Comparison of ENCODE assay signal across 37 cellular contexts in genomic region chr9:122561446-122561845, GRCh38. TPM values are rescaled to one million over a fixed set of nuclear protein-coding genes. Genes with fewer than 3 reads are reported as not detected.
"Had no signal": no experiment of that assay in that cellular context is flagged by ENCODE, and none has a peak within 500 bp of the region (broad histone marks: within the 10 kb centered on the region; RNA-seq: fewer than 3 reads in every experiment).

No MANE protein-coding gene starts in this region.

- H3K36me3 ChIP-seq: ascending aorta, cardiac muscle cell, colonic mucosa had no signal

- H3K4me1 Mint-ChIP-seq: activated CD4-positive, alpha-beta memory T cell treated with anti-CD3 and anti-CD28 coated beads, Interleukin-2, amount 10 ng/mL, durations not matched to agents 7 days and 5 days; activated CD4-positive, alpha-beta T cell treated with anti-CD3 and anti-CD28 coated beads for 36 hours; activated naive CD4-positive, alpha-beta T cell treated with anti-CD3 and anti-CD28 coated beads, Interleukin-2, amount 10 ng/mL, durations not matched to agents 7 days and 5 days; activated naive CD4-positive, alpha-beta T cell treated with anti-CD3 and anti-CD28 coated beads, Interleukin-2, amount 50 U/mL, for 24 hours; brain; central memory CD8-positive, alpha-beta T cell; WTC11 had no signal

- H3K27me3 Mint-ChIP-seq: activated naive CD4-positive, alpha-beta T cell treated with anti-CD3 and anti-CD28 coated beads, Interleukin-2, amount 10 ng/mL, durations not matched to agents 7 days and 5 days had no signal

- H3K27me3 ChIP-seq: ascending aorta, cardiac muscle cell, colonic mucosa had no signal

- H3K9me3 ChIP-seq: ascending aorta, colonic mucosa had no signal

- DNase-seq: activated CD4-positive, alpha-beta memory T cell treated with anti-CD3 and anti-CD28 coated beads, Interleukin-2, amount 10 ng/mL, durations not matched to agents 7 days and 5 days; activated CD4-positive, alpha-beta T cell treated with anti-CD3 and anti-CD28 coated beads for 1 hour; activated CD4-positive, alpha-beta T cell treated with anti-CD3 and anti-CD28 coated beads for 36 hours; activated CD4-positive, alpha-beta T cell treated with anti-CD3 and anti-CD28 coated beads for 48 hours; activated CD4-positive, alpha-beta T cell treated with anti-CD3 and anti-CD28 coated beads, Interleukin-2, amount 10 ng/mL, durations not matched to agents 7 days and 5 days; activated CD4-positive, alpha-beta T cell treated with anti-CD3 and anti-CD28 coated beads, Interleukin-2, amount 50 U/mL, for 48 hours; activated CD4-positive, CD25-positive, alpha-beta regulatory T cell; activated CD8-positive, alpha-beta memory T cell treated with anti-CD3 and anti-CD28 coated beads for 24 hours; activated effector memory CD4-positive, alpha-beta T cell treated with Interleukin-2 at 50 U/mL for 16 hours; activated gamma-delta T cell; activated naive CD4-positive, alpha-beta T cell treated with anti-CD3 and anti-CD28 coated beads, Interleukin-2, amount 10 ng/mL, durations not matched to agents 7 days and 5 days; activated naive CD4-positive, alpha-beta T cell treated with Interleukin-2 at 50 U/mL for 16 hours; activated T-cell treated with anti-CD3 and anti-CD28 coated beads, Interleukin-2, amount 50 U/mL, for 24 hours; activated T-cell treated with anti-CD3 and anti-CD28 coated beads, Interleukin-2, amount 50 U/mL, for 48 hours; amygdala; anterior cingulate cortex; caudate nucleus; cerebellar nuclear complex; colonic mucosa; T-helper 9 cell had no signal

- H3K27ac ChIP-seq: ascending aorta, cardiac muscle cell, colonic mucosa, VCaP had no signal

- H3K9me3 Mint-ChIP-seq: activated naive CD4-positive, alpha-beta T cell treated with anti-CD3 and anti-CD28 coated beads, Interleukin-2, amount 10 ng/mL, durations not matched to agents 7 days and 5 days; activated naive CD4-positive, alpha-beta T cell treated with anti-CD3 and anti-CD28 coated beads, Interleukin-2, amount 50 U/mL, for 24 hours; central memory CD8-positive, alpha-beta T cell had no signal

- ATAC-seq: activated CD4-positive, alpha-beta T cell treated with anti-CD3 and anti-CD28 coated beads for 36 hours; activated CD4-positive, CD25-positive, alpha-beta regulatory T cell treated with anti-CD3 and anti-CD28 coated beads, Interleukin-2, amount 50 U/mL, for 24 hours had no signal

- H3K4me3 Mint-ChIP-seq: activated CD4-positive, alpha-beta memory T cell treated with anti-CD3 and anti-CD28 coated beads, Interleukin-2, amount 10 ng/mL, durations not matched to agents 7 days and 5 days; activated CD4-positive, alpha-beta T cell treated with anti-CD3 and anti-CD28 coated beads for 36 hours; activated CD4-positive, alpha-beta T cell treated with anti-CD3 and anti-CD28 coated beads, Interleukin-2, amount 10 ng/mL, durations not matched to agents 7 days and 5 days; activated CD8-positive, alpha-beta memory T cell treated with anti-CD3 and anti-CD28 coated beads, Interleukin-2, amount 10 ng/mL, durations not matched to agents 7 days and 5 days; activated naive CD4-positive, alpha-beta T cell treated with anti-CD3 and anti-CD28 coated beads, Interleukin-2, amount 10 ng/mL, durations not matched to agents 7 days and 5 days; activated naive CD4-positive, alpha-beta T cell treated with anti-CD3 and anti-CD28 coated beads, Interleukin-2, amount 50 U/mL, for 24 hours; activated naive CD8-positive, alpha-beta T cell; activated naive CD8-positive, alpha-beta T cell treated with anti-CD3 and anti-CD28 coated beads, Interleukin-2, amount 10 ng/mL, durations not matched to agents 7 days and 5 days; activated naive CD8-positive, alpha-beta T cell treated with anti-CD3 and anti-CD28 coated beads, Interleukin-2, amount 50 U/mL, for 24 hours; activated T-cell treated with anti-CD3 and anti-CD28 coated beads, Interleukin-2, amount 50 U/mL, for 24 hours; brain; central memory CD8-positive, alpha-beta T cell; T-helper 1 cell treated with Interleukin-12 subunit alpha and Interleukin-12 subunit beta and Interleukin-4 antibody, amounts not matched to agents 30 μg/mL and 1 μg/mL, for 36 hours; T-helper 2 cell treated with Interferon-gamma antibody and Interleukin-4, amounts not matched to agents 5 μg/mL and 100 μg/mL, for 36 hours; WTC11 had no signal

- H3K36me3 Mint-ChIP-seq: activated naive CD4-positive, alpha-beta T cell treated with anti-CD3 and anti-CD28 coated beads, Interleukin-2, amount 10 ng/mL, durations not matched to agents 7 days and 5 days; activated naive CD4-positive, alpha-beta T cell treated with anti-CD3 and anti-CD28 coated beads, Interleukin-2, amount 50 U/mL, for 24 hours; brain had no signal

- H3K4me1 ChIP-seq: ascending aorta, colonic mucosa had no signal

- H3K4me3 ChIP-seq: ascending aorta, cardiac muscle cell, colonic mucosa had no signal

- H3K27ac Mint-ChIP-seq: activated CD4-positive, alpha-beta memory T cell treated with anti-CD3 and anti-CD28 coated beads, Interleukin-2, amount 10 ng/mL, durations not matched to agents 7 days and 5 days; activated CD4-positive, alpha-beta T cell treated with anti-CD3 and anti-CD28 coated beads for 36 hours; activated CD4-positive, alpha-beta T cell treated with anti-CD3 and anti-CD28 coated beads, Interleukin-2, amount 10 ng/mL, durations not matched to agents 7 days and 5 days; activated CD8-positive, alpha-beta memory T cell treated with anti-CD3 and anti-CD28 coated beads, Interleukin-2, amount 10 ng/mL, durations not matched to agents 7 days and 5 days; activated naive CD4-positive, alpha-beta T cell treated with anti-CD3 and anti-CD28 coated beads, Interleukin-2, amount 10 ng/mL, durations not matched to agents 7 days and 5 days; activated naive CD4-positive, alpha-beta T cell treated with anti-CD3 and anti-CD28 coated beads, Interleukin-2, amount 50 U/mL, for 24 hours; activated naive CD8-positive, alpha-beta T cell; activated naive CD8-positive, alpha-beta T cell treated with anti-CD3 and anti-CD28 coated beads, Interleukin-2, amount 50 U/mL, for 24 hours; activated T-cell treated with anti-CD3 and anti-CD28 coated beads, Interleukin-2, amount 50 U/mL, for 24 hours; activated T-helper 2 cell treated with anti-CD3 and anti-CD28 coated beads, Interferon-gamma antibody, Interleukin-2, Interleukin-4, amounts not matched to agents 10 μg/mL and 5 μg/mL and 100 μg/mL, durations not matched to agents 14 hours and 24 hours and 36 hours; brain; T-helper 1 cell treated with Interleukin-12 subunit alpha and Interleukin-12 subunit beta and Interleukin-4 antibody, amounts not matched to agents 30 μg/mL and 1 μg/mL, for 36 hours; T-helper 2 cell treated with Interferon-gamma antibody and Interleukin-4, amounts not matched to agents 5 μg/mL and 100 μg/mL, for 36 hours; WTC11 had no signal

RNA-seq across cellular contexts. Expression of gene OR1N2, which starts 8.5 kb away (rescaled TPM):
- total RNA-seq: activated CD4-positive, alpha-beta memory T cell treated with anti-CD3 and anti-CD28 coated beads, Interleukin-2, amount 10 ng/mL, durations not matched to agents 7 days and 5 days; activated CD4-positive, alpha-beta T cell treated with anti-CD3 and anti-CD28 coated beads for 36 hours; activated CD4-positive, alpha-beta T cell treated with anti-CD3 and anti-CD28 coated beads, Interleukin-2, amount 10 ng/mL, durations not matched to agents 7 days and 5 days; activated CD8-positive, alpha-beta memory T cell treated with anti-CD3 and anti-CD28 coated beads, Interleukin-2, amount 10 ng/mL, durations not matched to agents 7 days and 5 days; activated T-helper 2 cell treated with anti-CD3 and anti-CD28 coated beads, Interferon-gamma antibody, Interleukin-2, Interleukin-4, amounts not matched to agents 10 μg/mL and 5 μg/mL and 100 μg/mL, durations not matched to agents 14 hours and 24 hours and 36 hours; ascending aorta; bronchial epithelial cell; cardiac muscle cell; chondrocyte; colonic mucosa; WTC11 had no signal

RNA-seq across cellular contexts. Expression of gene OR1L8, which starts 21.7 kb away (rescaled TPM):
- total RNA-seq: activated CD4-positive, alpha-beta memory T cell treated with anti-CD3 and anti-CD28 coated beads, Interleukin-2, amount 10 ng/mL, durations not matched to agents 7 days and 5 days; activated CD4-positive, alpha-beta T cell treated with anti-CD3 and anti-CD28 coated beads for 36 hours; activated CD4-positive, alpha-beta T cell treated with anti-CD3 and anti-CD28 coated beads, Interleukin-2, amount 10 ng/mL, durations not matched to agents 7 days and 5 days; activated CD8-positive, alpha-beta memory T cell treated with anti-CD3 and anti-CD28 coated beads, Interleukin-2, amount 10 ng/mL, durations not matched to agents 7 days and 5 days; activated naive CD8-positive, alpha-beta T cell treated with anti-CD3 and anti-CD28 coated beads, Interleukin-2, amount 10 ng/mL, durations not matched to agents 7 days and 5 days; activated T-helper 2 cell treated with anti-CD3 and anti-CD28 coated beads, Interferon-gamma antibody, Interleukin-2, Interleukin-4, amounts not matched to agents 10 μg/mL and 5 μg/mL and 100 μg/mL, durations not matched to agents 14 hours and 24 hours and 36 hours; ascending aorta; bronchial epithelial cell; cardiac muscle cell; chondrocyte; colonic mucosa; WTC11 had no signal

RNA-seq across cellular contexts. Expression of gene OR1N1, which starts 34.4 kb away (rescaled TPM):
- total RNA-seq: activated CD4-positive, alpha-beta memory T cell treated with anti-CD3 and anti-CD28 coated beads, Interleukin-2, amount 10 ng/mL, durations not matched to agents 7 days and 5 days; activated CD4-positive, alpha-beta T cell treated with anti-CD3 and anti-CD28 coated beads for 36 hours; activated CD4-positive, alpha-beta T cell treated with anti-CD3 and anti-CD28 coated beads, Interleukin-2, amount 10 ng/mL, durations not matched to agents 7 days and 5 days; activated CD8-positive, alpha-beta memory T cell treated with anti-CD3 and anti-CD28 coated beads, Interleukin-2, amount 10 ng/mL, durations not matched to agents 7 days and 5 days; activated naive CD8-positive, alpha-beta T cell treated with anti-CD3 and anti-CD28 coated beads, Interleukin-2, amount 10 ng/mL, durations not matched to agents 7 days and 5 days; activated T-helper 2 cell treated with anti-CD3 and anti-CD28 coated beads, Interferon-gamma antibody, Interleukin-2, Interleukin-4, amounts not matched to agents 10 μg/mL and 5 μg/mL and 100 μg/mL, durations not matched to agents 14 hours and 24 hours and 36 hours; ascending aorta; bronchial epithelial cell; cardiac muscle cell; chondrocyte; colonic mucosa; WTC11 had no signal

RNA-seq across cellular contexts. Expression of gene OR1J4, which starts 42.5 kb away (rescaled TPM):
- total RNA-seq: activated CD4-positive, alpha-beta memory T cell treated with anti-CD3 and anti-CD28 coated beads, Interleukin-2, amount 10 ng/mL, durations not matched to agents 7 days and 5 days; activated CD4-positive, alpha-beta T cell treated with anti-CD3 and anti-CD28 coated beads for 36 hours; activated CD4-positive, alpha-beta T cell treated with anti-CD3 and anti-CD28 coated beads, Interleukin-2, amount 10 ng/mL, durations not matched to agents 7 days and 5 days; activated CD8-positive, alpha-beta memory T cell treated with anti-CD3 and anti-CD28 coated beads, Interleukin-2, amount 10 ng/mL, durations not matched to agents 7 days and 5 days; activated T-helper 2 cell treated with anti-CD3 and anti-CD28 coated beads, Interferon-gamma antibody, Interleukin-2, Interleukin-4, amounts not matched to agents 10 μg/mL and 5 μg/mL and 100 μg/mL, durations not matched to agents 14 hours and 24 hours and 36 hours; ascending aorta; bronchial epithelial cell; cardiac muscle cell; chondrocyte; colonic mucosa; WTC11 had no signal

RNA-seq across cellular contexts. Expression of gene OR1J2, which starts 50.8 kb away (rescaled TPM):
- total RNA-seq: activated CD4-positive, alpha-beta memory T cell treated with anti-CD3 and anti-CD28 coated beads, Interleukin-2, amount 10 ng/mL, durations not matched to agents 7 days and 5 days; activated CD4-positive, alpha-beta T cell treated with anti-CD3 and anti-CD28 coated beads for 36 hours; activated CD4-positive, alpha-beta T cell treated with anti-CD3 and anti-CD28 coated beads, Interleukin-2, amount 10 ng/mL, durations not matched to agents 7 days and 5 days; activated CD8-positive, alpha-beta memory T cell treated with anti-CD3 and anti-CD28 coated beads, Interleukin-2, amount 10 ng/mL, durations not matched to agents 7 days and 5 days; activated naive CD8-positive, alpha-beta T cell treated with anti-CD3 and anti-CD28 coated beads, Interleukin-2, amount 10 ng/mL, durations not matched to agents 7 days and 5 days; activated T-helper 2 cell treated with anti-CD3 and anti-CD28 coated beads, Interferon-gamma antibody, Interleukin-2, Interleukin-4, amounts not matched to agents 10 μg/mL and 5 μg/mL and 100 μg/mL, durations not matched to agents 14 hours and 24 hours and 36 hours; ascending aorta; bronchial epithelial cell; cardiac muscle cell; chondrocyte; colonic mucosa; WTC11 had no signal
